ENCODE assay signal across 1 cellular context in the genomic region with DNA sequence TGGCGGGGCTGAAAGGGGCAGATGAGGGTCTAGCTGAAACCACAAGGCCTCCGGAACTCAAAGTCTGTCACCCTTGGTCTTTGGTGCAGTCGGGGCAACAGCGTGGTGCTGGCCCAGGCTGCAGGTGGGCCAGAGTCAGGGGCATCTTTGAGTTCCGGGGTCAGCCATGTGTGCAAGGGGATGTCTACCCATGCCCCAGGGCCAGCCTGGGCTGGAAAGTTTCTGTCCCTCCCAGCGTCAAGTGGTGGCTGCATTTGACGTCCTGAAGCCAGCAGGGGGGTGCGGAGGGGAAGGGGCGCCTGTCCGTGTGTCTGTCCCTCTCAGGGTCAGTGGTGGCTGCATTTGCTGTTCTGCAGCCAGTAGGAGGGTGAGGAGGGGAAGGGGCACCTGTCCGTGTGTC.
TF ChIP-seq lines count a peak whose summit lies in the region.

No MANE protein-coding gene starts in this region.

TF ChIP-seq in H1, 55 proteins besides CTCF, POLR2A, EP300 and RAD21:
- TF ChIP-seq FOSL1 (IDR thresholded peaks at IDR 0.05; ENCODE audit: insufficient read depth, low read depth, low read length) (no peak), NRF1 (IDR thresholded peaks at IDR 0.05; ENCODE audit: low read depth, low read length) (no peak), PHF8 (conservative IDR thresholded peaks at IDR 0.05; ENCODE audit: low read depth, low read length) (no peak), RBBP5 (IDR thresholded peaks at IDR 0.05; ENCODE audit: borderline replicate concordance, low read depth, low read length) (no peak), TAF7 (optimal IDR thresholded peaks at IDR 0.05; ENCODE audit: borderline replicate concordance, low read depth, low read length) (no peak), ASH2L (IDR thresholded peaks at IDR 0.05; ENCODE audit: low read length) (no peak), SP1 (IDR thresholded peaks at IDR 0.05; ENCODE audit: low read depth, low read length) (no peak), TBP (IDR thresholded peaks at IDR 0.05; ENCODE audit: low read depth, low read length) (no peak), BRCA1 (IDR thresholded peaks at IDR 0.05; ENCODE audit: low read depth, low read length) (no peak), KDM4A (IDR thresholded peaks at IDR 0.05; ENCODE audit: low read depth, low read length, severe bottlenecking) (no peak), GABPA (IDR thresholded peaks at IDR 0.05; ENCODE audit: borderline replicate concordance, insufficient read depth, low read length) (no peak), CEBPB (IDR thresholded peaks at IDR 0.05; ENCODE audit: low read depth, low read length) (no peak), SIRT6 (IDR thresholded peaks at IDR 0.05; ENCODE audit: low read length) (no peak), HDAC2 (IDR thresholded peaks at IDR 0.05; ENCODE audit: borderline replicate concordance in 1 of 2, low read depth in 2 of 2, low read length in 2 of 2) (no peak), CTBP2 (IDR thresholded peaks at IDR 0.05; ENCODE audit: borderline replicate concordance, insufficient read depth, insufficient read length, low read length) (no peak), EZH2 (IDR thresholded peaks at IDR 0.05; ENCODE audit: low read depth, low read length, severe bottlenecking) (no peak), RXRA (IDR thresholded peaks at IDR 0.05; ENCODE audit: insufficient read depth, low read depth, low read length) (no peak)
- TF ChIP-seq, protein P1, sequence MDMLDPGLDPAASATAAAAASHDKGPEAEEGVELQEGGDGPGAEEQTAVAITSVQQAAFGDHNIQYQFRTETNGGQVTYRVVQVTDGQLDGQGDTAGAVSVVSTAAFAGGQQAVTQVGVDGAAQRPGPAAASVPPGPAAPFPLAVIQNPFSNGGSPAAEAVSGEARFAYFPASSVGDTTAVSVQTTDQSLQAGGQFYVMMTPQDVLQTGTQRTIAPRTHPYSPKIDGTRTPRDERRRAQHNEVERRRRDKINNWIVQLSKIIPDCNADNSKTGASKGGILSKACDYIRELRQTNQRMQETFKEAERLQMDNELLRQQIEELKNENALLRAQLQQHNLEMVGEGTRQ (IDR thresholded peaks at IDR 0.05; ENCODE audit: low read length), result no peak
- TF ChIP-seq, protein P2, sequence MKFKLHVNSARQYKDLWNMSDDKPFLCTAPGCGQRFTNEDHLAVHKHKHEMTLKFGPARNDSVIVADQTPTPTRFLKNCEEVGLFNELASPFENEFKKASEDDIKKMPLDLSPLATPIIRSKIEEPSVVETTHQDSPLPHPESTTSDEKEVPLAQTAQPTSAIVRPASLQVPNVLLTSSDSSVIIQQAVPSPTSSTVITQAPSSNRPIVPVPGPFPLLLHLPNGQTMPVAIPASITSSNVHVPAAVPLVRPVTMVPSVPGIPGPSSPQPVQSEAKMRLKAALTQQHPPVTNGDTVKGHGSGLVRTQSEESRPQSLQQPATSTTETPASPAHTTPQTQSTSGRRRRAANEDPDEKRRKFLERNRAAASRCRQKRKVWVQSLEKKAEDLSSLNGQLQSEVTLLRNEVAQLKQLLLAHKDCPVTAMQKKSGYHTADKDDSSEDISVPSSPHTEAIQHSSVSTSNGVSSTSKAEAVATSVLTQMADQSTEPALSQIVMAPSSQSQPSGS (IDR thresholded peaks at IDR 0.05; ENCODE audit: low read length), result no peak
- TF ChIP-seq, protein P3, sequence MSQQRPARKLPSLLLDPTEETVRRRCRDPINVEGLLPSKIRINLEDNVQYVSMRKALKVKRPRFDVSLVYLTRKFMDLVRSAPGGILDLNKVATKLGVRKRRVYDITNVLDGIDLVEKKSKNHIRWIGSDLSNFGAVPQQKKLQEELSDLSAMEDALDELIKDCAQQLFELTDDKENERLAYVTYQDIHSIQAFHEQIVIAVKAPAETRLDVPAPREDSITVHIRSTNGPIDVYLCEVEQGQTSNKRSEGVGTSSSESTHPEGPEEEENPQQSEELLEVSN (IDR thresholded peaks at IDR 0.05), result no peak
